31 cellular contexts compared by ENCODE assay signal in genomic region chr16:3328643-3329042, GRCh38. TPM values are rescaled to one million over a fixed set of nuclear protein-coding genes. Genes with fewer than 3 reads are reported as not detected.
"Had no signal": no experiment of that assay in that cellular context is flagged by ENCODE, and none has a peak within 500 bp of the region (broad histone marks: within the 10 kb centered on the region; RNA-seq: fewer than 3 reads in every experiment).

No MANE protein-coding gene starts in this region.

- ATAC-seq: activated CD8-positive, alpha-beta memory T cell treated with anti-CD3 and anti-CD28 coated beads, Interleukin-2, amount 10 ng/mL, durations not matched to agents 7 days and 5 days; activated T-cell treated with anti-CD3 and anti-CD28 coated beads, Interleukin-2, amount 50 U/mL, for 4 hours; activated T-helper 17 cell treated with anti-CD3 and anti-CD28 coated beads, Interleukin-2, amount 50 U/mL, for 72 hours; T-helper 17 cell; WTC11 had no signal

- H3K27ac ChIP-seq: adrenal gland, SJSA1 had no signal

- H3K4me3 ChIP-seq: adrenal gland, MG63, SJSA1 had no signal

- FAIRE-seq: RCC 7860 had no signal

- H3K36me3 ChIP-seq: adrenal gland, MG63, SJSA1 had no signal

- H3K27me3 ChIP-seq: adrenal gland, MG63, SJSA1 had no signal

- H3K4me1 ChIP-seq: adrenal gland, SJSA1 had no signal

- DNase-seq: activated CD4-positive, alpha-beta T cell treated with anti-CD3 and anti-CD28 coated beads, Interleukin-2, amount 10 ng/mL, durations not matched to agents 24 days and 14 days; activated CD4-positive, alpha-beta T cell treated with anti-CD3 and anti-CD28 coated beads, Interleukin-2, amount 50 U/mL, for 48 hours; activated CD4-positive, CD25-positive, alpha-beta regulatory T cell treated with anti-CD3 and anti-CD28 coated beads, Interleukin-2, amount 50 U/mL, for 72 hours; activated CD8-positive, alpha-beta memory T cell treated with anti-CD3 and anti-CD28 coated beads, Interleukin-2, amount 10 ng/mL, durations not matched to agents 7 days and 5 days; activated gamma-delta T cell treated with Interleukin-2 at 50 U/mL for 16 hours; activated naive CD4-positive, alpha-beta T cell treated with anti-CD3 and anti-CD28 coated beads, Interleukin-2, amount 50 U/mL, for 16 hours; activated naive CD8-positive, alpha-beta T cell treated with anti-CD3 and anti-CD28 coated beads, Interleukin-2, amount 10 ng/mL, durations not matched to agents 7 days and 5 days; activated T-cell treated with anti-CD3 and anti-CD28 coated beads, Interleukin-2, amount 50 U/mL, for 4 hours; adrenal gland; anterior cingulate cortex; caudate nucleus; KG1; MG63; MV-4-11; NCI-H1092 treated with DMSO at 0.1 percent for 48 hours; NCI-H1417 treated with DMSO at 0.1 percent for 48 hours; NCI-H1694; NCI-H2029; NCI-H2107; NCI-H2171 treated with DMSO at 0.1 percent for 48 hours; NCI-H226; NCI-H510A; NCI-H69; NK-92 treated with Interleukin-12 subunit alpha and Interleukin-12 subunit beta, amount 100 ng/mL, for 24 hours; SHP77; T-helper 17 cell; T-helper 9 cell had no signal

RNA-seq across cellular contexts. Expression of gene OR2C1, which starts 27.0 kb away (rescaled TPM):
- total RNA-seq: activated CD4-positive, alpha-beta T cell treated with anti-CD3 and anti-CD28 coated beads, Interleukin-2, amount 10 ng/mL, durations not matched to agents 24 days and 14 days; activated CD8-positive, alpha-beta memory T cell treated with anti-CD3 and anti-CD28 coated beads, Interleukin-2, amount 10 ng/mL, durations not matched to agents 7 days and 5 days; activated naive CD8-positive, alpha-beta T cell treated with anti-CD3 and anti-CD28 coated beads, Interleukin-2, amount 10 ng/mL, durations not matched to agents 7 days and 5 days; activated T-cell treated with anti-CD3 and anti-CD28 coated beads, Interleukin-2, amount 50 U/mL, for 4 hours; activated T-helper 17 cell treated with anti-CD3 and anti-CD28 coated beads, Interleukin-2, amount 50 U/mL, for 72 hours; T-helper 17 cell; WTC11 had no signal
